1 cellular context compared by ENCODE assay signal in the genomic region with DNA sequence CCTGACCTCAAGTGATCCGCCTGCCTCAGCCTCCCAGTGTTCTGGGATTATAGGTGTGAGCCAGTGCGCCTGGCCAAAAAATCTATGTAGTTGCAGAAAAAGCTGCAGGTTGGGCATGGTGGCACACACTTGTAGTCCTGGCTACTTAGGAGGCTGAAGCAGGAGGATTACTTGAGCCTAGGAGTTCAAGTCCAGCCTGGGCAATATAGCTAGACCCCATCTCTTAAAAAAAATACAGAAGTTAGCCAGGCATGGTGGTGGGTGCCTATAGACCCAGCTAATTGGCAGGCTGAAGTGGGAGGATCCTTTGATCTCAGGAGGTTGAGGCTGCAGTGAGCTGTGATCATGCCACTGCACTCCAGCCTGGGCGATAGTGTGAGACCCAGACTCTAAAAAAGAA.
TF ChIP-seq lines count a peak whose summit lies in the region.

No MANE protein-coding gene starts in this region.

TF ChIP-seq in HEK293, 187 proteins besides CTCF, POLR2A, EP300 and RAD21 (continued from another document):
- TF ChIP-seq, protein P1, sequence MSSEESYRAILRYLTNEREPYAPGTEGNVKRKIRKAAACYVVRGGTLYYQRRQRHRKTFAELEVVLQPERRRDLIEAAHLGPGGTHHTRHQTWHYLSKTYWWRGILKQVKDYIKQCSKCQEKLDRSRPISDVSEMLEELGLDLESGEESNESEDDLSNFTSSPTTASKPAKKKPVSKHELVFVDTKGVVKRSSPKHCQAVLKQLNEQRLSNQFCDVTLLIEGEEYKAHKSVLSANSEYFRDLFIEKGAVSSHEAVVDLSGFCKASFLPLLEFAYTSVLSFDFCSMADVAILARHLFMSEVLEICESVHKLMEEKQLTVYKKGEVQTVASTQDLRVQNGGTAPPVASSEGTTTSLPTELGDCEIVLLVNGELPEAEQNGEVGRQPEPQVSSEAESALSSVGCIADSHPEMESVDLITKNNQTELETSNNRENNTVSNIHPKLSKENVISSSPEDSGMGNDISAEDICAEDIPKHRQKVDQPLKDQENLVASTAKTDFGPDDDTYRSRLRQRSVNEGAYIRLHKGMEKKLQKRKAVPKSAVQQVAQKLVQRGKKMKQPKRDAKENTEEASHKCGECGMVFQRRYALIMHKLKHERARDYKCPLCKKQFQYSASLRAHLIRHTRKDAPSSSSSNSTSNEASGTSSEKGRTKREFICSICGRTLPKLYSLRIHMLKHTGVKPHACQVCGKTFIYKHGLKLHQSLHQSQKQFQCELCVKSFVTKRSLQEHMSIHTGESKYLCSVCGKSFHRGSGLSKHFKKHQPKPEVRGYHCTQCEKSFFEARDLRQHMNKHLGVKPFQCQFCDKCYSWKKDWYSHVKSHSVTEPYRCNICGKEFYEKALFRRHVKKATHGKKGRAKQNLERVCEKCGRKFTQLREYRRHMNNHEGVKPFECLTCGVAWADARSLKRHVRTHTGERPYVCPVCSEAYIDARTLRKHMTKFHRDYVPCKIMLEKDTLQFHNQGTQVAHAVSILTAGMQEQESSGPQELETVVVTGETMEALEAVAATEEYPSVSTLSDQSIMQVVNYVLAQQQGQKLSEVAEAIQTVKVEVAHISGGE (tag by site-specific recombination; conservative IDR thresholded peaks at IDR 0.05; ENCODE audit: low read depth), result no peak
TF ChIP-seq in HEK293: peak in this region for 1.
